1 cellular context compared by ENCODE assay signal in the genomic region with DNA sequence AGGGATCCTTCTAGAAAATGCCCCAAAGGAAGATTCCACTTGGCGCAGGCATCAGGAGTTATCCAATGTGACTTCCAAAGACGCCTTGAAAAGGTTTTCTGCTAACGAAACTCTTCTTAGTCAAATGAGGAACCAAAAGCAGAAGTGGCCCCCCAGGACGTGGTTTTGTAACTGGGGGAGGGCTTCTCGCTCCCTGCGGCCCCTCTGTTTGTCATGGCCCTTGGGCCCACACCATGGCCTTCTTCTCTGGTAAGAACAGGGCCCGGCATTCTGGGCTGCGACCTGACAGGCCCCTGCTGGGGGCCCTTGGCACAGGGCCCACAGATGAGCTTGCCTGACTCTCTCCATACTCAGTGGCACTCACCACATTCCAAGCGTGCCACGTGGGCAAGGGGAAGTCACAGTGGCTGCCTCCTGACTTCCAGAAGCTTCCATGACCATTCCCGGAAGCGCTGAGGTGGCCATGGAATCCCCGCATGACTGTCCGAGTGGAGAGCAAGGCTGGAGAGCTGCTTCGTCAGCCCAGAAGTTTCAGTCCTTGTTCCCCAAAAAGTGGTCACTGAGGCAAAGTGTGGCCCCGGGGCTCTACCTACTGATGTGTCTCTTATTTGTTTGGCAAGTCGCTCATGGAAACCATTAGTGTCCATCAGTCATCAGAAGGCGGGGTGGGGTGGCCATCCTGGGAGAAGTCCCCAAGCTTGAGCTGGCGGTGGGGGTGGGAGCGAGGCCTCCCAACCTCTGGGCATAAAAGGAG.
TF ChIP-seq lines count a peak whose summit lies in the region.

No MANE protein-coding gene starts in this region.

TF ChIP-seq in endothelial cell of umbilical vein, 7 proteins besides CTCF, POLR2A, EP300 and RAD21 (continued from another document):
- TF ChIP-seq, protein P1, sequence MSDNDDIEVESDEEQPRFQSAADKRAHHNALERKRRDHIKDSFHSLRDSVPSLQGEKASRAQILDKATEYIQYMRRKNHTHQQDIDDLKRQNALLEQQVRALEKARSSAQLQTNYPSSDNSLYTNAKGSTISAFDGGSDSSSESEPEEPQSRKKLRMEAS (IDR thresholded peaks at IDR 0.05; ENCODE audit: insufficient read depth, insufficient read length), result no peak
- TF ChIP-seq JUN (IDR thresholded peaks at IDR 0.05; ENCODE audit: borderline replicate concordance, insufficient read depth, insufficient read length, low read depth) (no peak), MYC (IDR thresholded peaks at IDR 0.05; ENCODE audit: low read depth, low read length) (no peak), EZH2 (IDR thresholded peaks at IDR 0.05; ENCODE audit: borderline replicate concordance, low read depth, low read length, severe bottlenecking) (no peak), FOS (IDR thresholded peaks at IDR 0.05; ENCODE audit: borderline replicate concordance, insufficient read depth, low read length) (no peak)
TF ChIP-seq in endothelial cell of umbilical vein: peak in this region for 0.
